In the genomic region with DNA sequence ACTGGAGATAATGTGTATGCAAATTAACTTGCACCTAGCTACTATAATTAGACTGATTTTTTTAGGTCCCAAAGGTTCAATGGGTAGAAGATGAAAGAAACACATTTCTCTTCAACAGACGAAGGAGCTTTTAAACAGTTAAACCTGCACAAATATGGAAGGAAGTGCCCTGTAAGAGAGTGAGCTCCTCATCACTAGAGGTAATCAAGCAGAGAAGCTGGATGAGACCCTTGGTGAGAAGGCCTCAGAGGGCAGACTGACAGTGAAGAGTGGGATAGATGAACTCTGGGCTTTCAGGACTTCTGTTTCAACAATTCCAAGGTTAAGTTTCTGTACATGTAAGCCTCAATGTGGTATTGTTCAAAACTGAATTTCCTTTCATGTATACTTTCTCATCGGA, we compare ENCODE assay signal across 16 cellular contexts. TPM values are rescaled to one million over a fixed set of nuclear protein-coding genes. Genes with fewer than 3 reads are reported as not detected.
"Had no signal": no experiment of that assay in that cellular context is flagged by ENCODE, and none has a peak within 500 bp of the region (broad histone marks: within the 10 kb centered on the region; RNA-seq: fewer than 3 reads in every experiment).

No MANE protein-coding gene starts in this region.

- H3K4me3 ChIP-seq: cardiac muscle cell, colonic mucosa, esophagus squamous epithelium, SJSA1, suprapubic skin had no signal

- H3K9me3 ChIP-seq: colonic mucosa, esophagus squamous epithelium, SJSA1, suprapubic skin had no signal

- H3K36me3 ChIP-seq: cardiac muscle cell, colonic mucosa, esophagus squamous epithelium, SJSA1, suprapubic skin had no signal

- H3K27ac ChIP-seq: cardiac muscle cell, parathyroid adenoma, SJSA1, suprapubic skin had no signal

- H3K27me3 ChIP-seq: cardiac muscle cell, colonic mucosa, esophagus squamous epithelium, SJSA1, suprapubic skin had no signal

- ATAC-seq: naive thymus-derived CD8-positive, alpha-beta T cell had no signal

- DNase-seq: activated CD4-positive, alpha-beta T cell treated with anti-CD3 and anti-CD28 coated beads, Interleukin-2, amount 10 ng/mL, durations not matched to agents 7 days and 5 days; activated naive CD4-positive, alpha-beta T cell; activated naive CD8-positive, alpha-beta T cell treated with anti-CD3 and anti-CD28 coated beads, Interleukin-2, amount 10 ng/mL, durations not matched to agents 7 days and 5 days; colonic mucosa; effector CD4-positive, alpha-beta T cell; esophagus squamous epithelium; mesenchymal stem cell; naive thymus-derived CD8-positive, alpha-beta T cell; small intestine; stimulated activated CD4-positive, alpha-beta T cell treated with anti-CD3 and anti-CD28 coated beads, Interleukin-4, amount 100 ng/mL, for 4 hours; stimulated activated CD8-positive, alpha-beta memory T cell treated with anti-CD3 and anti-CD28 coated beads, Interleukin-4, amount 100 ng/mL, for 48 hours; stimulated activated naive CD4-positive, alpha-beta T cell treated with Interleukin-2 at 50 U/mL for 16 hours had no signal

- H3K4me1 ChIP-seq: SJSA1 had no signal

RNA-seq across cellular contexts. Expression of a gene that starts 23.2 kb away (rescaled TPM):
- total RNA-seq: activated CD4-positive, alpha-beta T cell treated with anti-CD3 and anti-CD28 coated beads, Interleukin-2, amount 10 ng/mL, durations not matched to agents 7 days and 5 days; activated naive CD8-positive, alpha-beta T cell treated with anti-CD3 and anti-CD28 coated beads, Interleukin-2, amount 10 ng/mL, durations not matched to agents 7 days and 5 days; naive thymus-derived CD8-positive, alpha-beta T cell had no signal
- polyA plus RNA-seq: naive thymus-derived CD8-positive, alpha-beta T cell had no signal
